In the genomic region with DNA sequence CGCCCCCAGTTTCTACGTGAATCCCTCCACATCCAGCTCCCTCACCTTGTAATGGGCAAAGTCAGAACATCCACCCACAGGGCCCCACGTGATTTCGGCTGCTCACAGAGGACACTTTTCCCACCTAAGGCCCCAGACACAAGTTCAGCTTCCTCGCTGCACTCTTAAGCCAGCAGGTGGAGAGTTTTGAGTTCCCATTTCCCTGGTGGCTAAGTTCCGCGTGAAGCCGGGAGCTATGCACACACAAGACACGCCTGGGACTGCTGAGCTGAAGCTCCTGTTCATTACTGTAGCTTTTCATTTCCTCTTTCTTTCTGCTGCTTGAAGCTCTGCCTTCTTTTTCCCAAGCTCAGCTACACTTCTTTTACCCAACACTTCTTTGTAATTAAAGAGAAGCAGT, we compare ENCODE assay signal across 21 cellular contexts.
"Had no signal": no experiment of that assay in that cellular context is flagged by ENCODE, and none has a peak within 500 bp of the region (broad histone marks: within the 10 kb centered on the region; RNA-seq: fewer than 3 reads in every experiment).

No MANE protein-coding gene starts in this region.

- H3K36me3 ChIP-seq: colonic mucosa, esophagus squamous epithelium, gastroesophageal sphincter, sigmoid colon, stomach, thoracic aorta, transverse colon had no signal

- H3K36me3 Mint-ChIP-seq: immature natural killer cell; naive thymus-derived CD4-positive, alpha-beta T cell had no signal

- FAIRE-seq: keratinocyte had no signal

- H3K4me1 ChIP-seq: colonic mucosa, esophagus squamous epithelium, gastroesophageal sphincter, sigmoid colon, stomach, transverse colon had no signal

- H3K27ac Mint-ChIP-seq: immature natural killer cell; naive thymus-derived CD4-positive, alpha-beta T cell had no signal

- H3K27ac ChIP-seq: colonic mucosa, esophagus squamous epithelium, gastroesophageal sphincter, sigmoid colon, skin epidermis, stomach, thoracic aorta, transverse colon had no signal

- H3K27me3 ChIP-seq: colonic mucosa had no signal

- H3K4me3 Mint-ChIP-seq: immature natural killer cell; naive thymus-derived CD4-positive, alpha-beta T cell had no signal

- H3K9me3 ChIP-seq: colonic mucosa, esophagus squamous epithelium, sigmoid colon, thoracic aorta, transverse colon had no signal

- H3K4me3 ChIP-seq: colonic mucosa, esophagus squamous epithelium, gastroesophageal sphincter, lung, sigmoid colon, skin epidermis, stomach, thoracic aorta, transverse colon had no signal

- H3K4me1 Mint-ChIP-seq: immature natural killer cell; naive thymus-derived CD4-positive, alpha-beta T cell had no signal

- ATAC-seq: gastroesophageal sphincter; left ventricle myocardium superior; naive thymus-derived CD4-positive, alpha-beta T cell had no signal

- DNase-seq: colonic mucosa; dermis blood vessel endothelial cell; esophagus squamous epithelium; foreskin fibroblast; glutamatergic neuron; immature natural killer cell; left ventricle myocardium superior; mesenchymal stem cell; naive thymus-derived CD4-positive, alpha-beta T cell; sigmoid colon; stimulated activated CD4-positive, alpha-beta T cell treated with anti-CD3 and anti-CD28 coated beads, Interleukin-2, amount 100 ng/mL, for 24 hours; stimulated activated CD4-positive, alpha-beta T cell treated with anti-CD3 and anti-CD28 coated beads, Interleukin-4, amount 100 ng/mL, for 4 hours; stimulated activated naive CD4-positive, alpha-beta T cell; stomach; substantia nigra; transverse colon had no signal
